ENCODE assay signal across 12 cellular contexts in the genomic region with DNA sequence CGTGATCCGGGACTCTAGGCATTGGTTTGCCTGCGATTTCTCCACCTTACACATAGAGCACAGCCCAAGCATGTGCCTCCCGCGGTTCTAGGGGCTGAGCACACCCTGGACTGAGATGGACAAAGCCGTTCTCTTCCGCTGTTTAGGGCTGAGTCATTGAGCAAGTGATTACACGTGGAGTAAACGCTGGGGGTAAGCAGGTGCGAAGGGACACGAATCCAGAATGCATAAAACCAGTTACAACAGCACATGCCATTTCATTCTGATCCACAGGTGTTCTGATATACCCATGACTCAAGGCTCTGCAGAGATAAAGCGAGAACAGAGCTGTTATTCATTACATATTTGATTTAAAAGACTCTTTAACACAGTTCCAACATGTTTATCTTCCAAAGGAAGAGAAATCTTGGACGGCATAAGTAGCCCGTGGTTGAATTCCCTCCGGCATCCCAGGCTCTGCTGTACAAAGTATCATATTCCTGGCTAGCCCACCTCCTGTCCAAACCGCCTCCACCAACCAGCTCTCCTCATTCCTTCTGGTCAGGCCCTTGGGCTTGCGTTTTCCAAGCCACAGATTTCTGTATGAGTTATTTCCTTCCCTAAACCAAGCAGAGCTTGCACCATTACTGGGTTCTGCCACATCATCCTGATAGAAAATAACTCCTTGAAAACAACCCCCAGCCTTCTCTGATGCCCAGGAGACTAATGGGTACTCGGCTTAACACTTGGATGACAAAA. TPM values are rescaled to one million over a fixed set of nuclear protein-coding genes. Genes with fewer than 3 reads are reported as not detected.
DNase-seq lines count a peak whose midpoint lies in the region; TF ChIP-seq lines count a peak whose summit lies in the region.
"Had no signal": no experiment of that assay in that cellular context is flagged by ENCODE, and none has a peak within 500 bp of the region (broad histone marks: within the 10 kb centered on the region; RNA-seq: fewer than 3 reads in every experiment).

No MANE protein-coding gene starts in this region.

- H3K27me3 ChIP-seq in esophagus muscularis mucosa = no peaks in the 10 kb centered on the region
- no peaks in the 10 kb centered on the region for H3K27me3 ChIP-seq in osteoblast (ENCODE audit: insufficient read depth, low read length)
- no peaks in the 10 kb centered on the region for H3K27me3 ChIP-seq in neuronal stem cell (ENCODE audit: control insufficient read depth in 3 of 3, insufficient read depth in 3 of 3, low read depth in 1 of 3, low read length in 3 of 3)

- peaks cover 0 to 2% of the 10 kb centered on the region in 2 donors for H3K36me3 Mint-ChIP-seq in CD14-positive monocyte
- H3K36me3 Mint-ChIP-seq: activated naive CD4-positive, alpha-beta T cell treated with anti-CD3 and anti-CD28 coated beads, Interleukin-2, amount 50 U/mL, for 72 hours; CD8-positive, alpha-beta memory T cell had no signal

- no peak overlapping the region for H2AK5ac ChIP-seq in neuronal stem cell (ENCODE audit: low read depth, low read length)

- H3K4ac ChIP-seq in neuronal stem cell (ENCODE audit: low read length) = no peak overlapping the region

- H3K18ac ChIP-seq in neuronal stem cell (ENCODE audit: low read length) = no peak overlapping the region

- no peak overlapping the region for H4K91ac ChIP-seq in neuronal stem cell (ENCODE audit: low read depth, low read length, poor library complexity)

- WGBS in esophagus muscularis mucosa = 78% methylated on average over 18 of the region's 18 CpGs
- WGBS in neuronal stem cell (ENCODE audit: extremely low coverage in 2 of 2, insufficient read length in 2 of 2, insufficient replicate concordance in 1 of 2), 2 donors = no CpG with 5 or more reads among the region's 18 CpGs

- no peaks in the 10 kb centered on the region for H3K79me1 ChIP-seq in neuronal stem cell (ENCODE audit: low read depth, low read length)

- H3K9me3 ChIP-seq in esophagus muscularis mucosa (no peaks in the 10 kb centered on the region), osteoblast (ENCODE audit: low read depth, low read length) (no peaks in the 10 kb centered on the region), neuronal stem cell (replicated peaks in 1 of 2; ENCODE audit: control insufficient read depth in 2 of 2, insufficient read depth in 1 of 2, low read depth in 1 of 2, low read length in 2 of 2) (no peaks in the 10 kb centered on the region)

- H3K27me3 Mint-ChIP-seq in CD14-positive monocyte (ENCODE audit: low read depth in 3 of 3) = peaks cover 0 to 3% (median 0%) of the 10 kb centered on the region in 3 donors

- peak overlapping the region in 1 of 2 donors; percentile 54 for H3K4me3 Mint-ChIP-seq in CD14-positive monocyte
- H3K4me3 Mint-ChIP-seq: CD8-positive, alpha-beta memory T cell had no signal

- H3K27ac ChIP-seq in esophagus muscularis mucosa (replicated peaks in 1 of 4) = peak overlapping the region in 2 of 4 donors; percentile 29 to 43
- peak overlapping the region; percentile 85 for H3K27ac ChIP-seq in osteoblast (ENCODE audit: low read depth, low read length)
- H3K27ac ChIP-seq in neuronal stem cell (replicated peaks; ENCODE audit: low read length) = no peak overlapping the region

- no peaks in the 10 kb centered on the region for H3K79me2 ChIP-seq in osteoblast (ENCODE audit: insufficient read depth, low read length)

- no peak overlapping the region for H3K23ac ChIP-seq in neuronal stem cell (ENCODE audit: low read depth, low read length, poor library complexity)

- H2BK5ac ChIP-seq in neuronal stem cell (ENCODE audit: low read length) = no peak overlapping the region

- DNase-seq in CD14-positive monocyte (ENCODE audit: low spot score) (no peak), NOMO-1 treated with DMSO at 0.1 percent for 48 hours (lab: John Stamatoyannopoulos, UW; ENCODE audit: unreplicated experiment) (peak; percentile 58), esophagus muscularis mucosa (ENCODE audit: extremely low spot score) (peak; percentile 91), osteoblast (ENCODE audit: insufficient read length, low spot score, missing footprints) (peak; percentile 83), DMS 273 treated with DMSO at 0.1 percent for 48 hours (lab: John Stamatoyannopoulos, UW) (no peak), head of caudate nucleus (no peak), GM20000 (ENCODE audit: low spot score) (no peak), neuronal stem cell (ENCODE audit: low spot score) (no peak)
- DNase-seq: activated CD4-positive, alpha-beta T cell treated with anti-CD3 and anti-CD28 coated beads, Interleukin-2, amount 50 U/mL, for 4 hours; CD8-positive, alpha-beta memory T cell had no signal

- TF ChIP-seq EP300 in esophagus muscularis mucosa (IDR thresholded peaks at IDR 0.05) = no peak

- H3K4me1 ChIP-seq in esophagus muscularis mucosa (peaks cover 0 to 8% (median 2%) of the 10 kb centered on the region in 4 donors), osteoblast (ENCODE audit: insufficient read depth, low read length) (peaks cover 54% of the 10 kb centered on the region), neuronal stem cell (ENCODE audit: control insufficient read depth in 2 of 2, insufficient read depth in 1 of 2, low read depth in 1 of 2, low read length in 2 of 2) (no peaks in the 10 kb centered on the region)

- TF ChIP-seq POLR2A in esophagus muscularis mucosa (IDR thresholded peaks at IDR 0.05; ENCODE audit: low read depth) = no peak

- H3K4me3 ChIP-seq in esophagus muscularis mucosa = no peak overlapping the region
- no peak overlapping the region for H3K4me3 ChIP-seq in osteoblast (ENCODE audit: insufficient read depth, low read length)
- no peak overlapping the region for H3K4me3 ChIP-seq in neuronal stem cell (ENCODE audit: low read length in 2 of 2)
- H3K4me3 ChIP-seq: lung had no signal

- no peak overlapping the region for H2BK15ac ChIP-seq in neuronal stem cell (ENCODE audit: low read length)

- no peak overlapping the region for H3K14ac ChIP-seq in neuronal stem cell (ENCODE audit: low read length)

- no peak overlapping the region for H2BK120ac ChIP-seq in neuronal stem cell (ENCODE audit: low read depth, low read length)

- H3K27ac Mint-ChIP-seq in CD14-positive monocyte = peak overlapping the region; percentile 85 to 98 (median 89)
- H3K27ac Mint-ChIP-seq: activated naive CD4-positive, alpha-beta T cell treated with anti-CD3 and anti-CD28 coated beads, Interleukin-2, amount 50 U/mL, for 72 hours; CD8-positive, alpha-beta memory T cell had no signal

- no peaks in the 10 kb centered on the region for H4K20me1 ChIP-seq in osteoblast (ENCODE audit: insufficient read depth, low read length)

- H3K9me3 Mint-ChIP-seq in CD14-positive monocyte = peaks cover 0 to 7% (median 0%) of the 10 kb centered on the region in 7 donors
- H3K9me3 Mint-ChIP-seq: activated naive CD4-positive, alpha-beta T cell treated with anti-CD3 and anti-CD28 coated beads, Interleukin-2, amount 50 U/mL, for 72 hours; CD8-positive, alpha-beta memory T cell had no signal

- peaks cover 62% of the 10 kb centered on the region for H3K4me1 Mint-ChIP-seq in CD14-positive monocyte
- H3K4me1 Mint-ChIP-seq: CD8-positive, alpha-beta memory T cell had no signal

- H3K9ac ChIP-seq in neuronal stem cell (ENCODE audit: low read depth, low read length, poor library complexity) = no peak overlapping the region

- no peak overlapping the region for H2AFZ ChIP-seq in osteoblast (ENCODE audit: low read length)
- no peak overlapping the region for H2AFZ ChIP-seq in neuronal stem cell (ENCODE audit: low read length)

- no peaks in the 10 kb centered on the region for H3K36me3 ChIP-seq in esophagus muscularis mucosa
- no peaks in the 10 kb centered on the region for H3K36me3 ChIP-seq in osteoblast (ENCODE audit: insufficient read depth, low read length)
- H3K36me3 ChIP-seq in neuronal stem cell (replicated peaks in 1 of 2; ENCODE audit: control insufficient read depth in 2 of 2, insufficient read depth in 2 of 2, low read length in 2 of 2) = no peaks in the 10 kb centered on the region

- H2BK12ac ChIP-seq in neuronal stem cell (ENCODE audit: low read length) = no peak overlapping the region

- TF ChIP-seq CTCF in CD14-positive monocyte (IDR thresholded peaks at IDR 0.05) (no peak), esophagus muscularis mucosa (IDR thresholded peaks at IDR 0.05) (no peak), osteoblast (IDR thresholded peaks at IDR 0.05; ENCODE audit: extremely low read depth, low read depth, low read length) (no peak), GM20000 (IDR thresholded peaks at IDR 0.05; ENCODE audit: extremely low read depth, missing control alignments) (no peak)

- intact Hi-C loops in CD14-positive monocyte (cut with micrococcal nuclease) (loop anchor here in 1 of 2 donors (5.0 kb wide), 1 partner anchor 78 kb away; no protein-coding TSS in a partner anchor), esophagus muscularis mucosa (cut with DNase I) (no loop called here), head of caudate nucleus (cut with DNase I) (no loop called here)

- H3K4me2 ChIP-seq in osteoblast (ENCODE audit: insufficient read depth, low read length) (peak overlapping the region; percentile 69), neuronal stem cell (ENCODE audit: insufficient read depth, low read length, poor library complexity, severe bottlenecking) (no peak overlapping the region)

- H4K8ac ChIP-seq in neuronal stem cell (ENCODE audit: low read depth, low read length) = no peak overlapping the region

RNA-seq across cellular contexts. Expression of a gene that starts 36.2 kb away (rescaled TPM):
- under 1 TPM in 1 of 2 donors, not detected in 1; 0.03 TPM for polyA plus RNA-seq in CD14-positive monocyte
- 10 to 100 TPM; 25.7 to 36.4 (median 28.8) TPM for total RNA-seq in esophagus muscularis mucosa
- 1,102 and 1,498 TPM in 2 replicates for total RNA-seq in osteoblast
- polyA plus RNA-seq in neuronal stem cell (2013, experiment 1 of 2) = 0.14 TPM
- polyA plus RNA-seq in neuronal stem cell (2013, experiment 2 of 2) = 0.14 TPM
- total RNA-seq: activated naive CD4-positive, alpha-beta T cell treated with anti-CD3 and anti-CD28 coated beads, Interleukin-2, amount 50 U/mL, for 72 hours; CD8-positive, alpha-beta memory T cell had no signal

Comparison
In these comparisons a context has a peak if more than half of its experiments do, and no peak if none do; other contexts are left out.
1. DNase-seq: peak in NOMO-1 treated with DMSO at 0.1 percent for 48 hours (single experiment), esophagus muscularis mucosa (single experiment) and osteoblast (single experiment); none in CD14-positive monocyte (single experiment), DMS 273 treated with DMSO at 0.1 percent for 48 hours (single experiment), head of caudate nucleus (0 of 42), GM20000 (single experiment) and neuronal stem cell (single experiment).
2. RNA of a gene that starts 36.2 kb away (total RNA-seq): 1,102 to 1,498 TPM in osteoblast; 25.7 to 36.4 TPM in esophagus muscularis mucosa; every median in the first group is over 10 times any median in the second.